Comparison of ENCODE assay signal across 9 cellular contexts in the genomic region with DNA sequence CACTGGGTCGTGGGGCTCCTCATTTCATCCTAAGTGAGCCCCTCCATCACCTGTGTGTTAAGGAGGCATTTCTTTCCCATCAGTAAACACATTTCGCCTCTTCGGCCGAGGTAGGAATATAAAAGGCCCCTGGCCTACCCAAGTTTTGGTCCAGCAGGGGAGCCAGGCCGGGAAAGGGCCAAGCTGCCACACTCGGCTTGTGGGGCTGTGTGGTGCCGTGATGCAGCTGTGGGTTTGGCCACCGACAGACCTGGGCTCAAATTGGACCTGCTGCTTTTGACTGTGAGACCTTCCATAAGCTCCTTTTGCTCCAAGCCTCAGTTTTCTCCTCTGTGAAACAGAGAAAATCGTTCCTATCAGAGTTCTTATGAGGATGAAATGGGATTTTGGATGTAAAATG. TPM values are rescaled to one million over a fixed set of nuclear protein-coding genes. Genes with fewer than 3 reads are reported as not detected.
A peak's percentile ranks its signal among the peaks of the same experiment; 100 is the strongest.
DNase-seq lines count a peak whose midpoint lies in the region; ATAC-seq, FAIRE-seq and TF ChIP-seq lines count a peak whose summit lies in the region.
"Had no signal": no experiment of that assay in that cellular context is flagged by ENCODE, and none has a peak within 500 bp of the region (broad histone marks: within the 10 kb centered on the region; RNA-seq: fewer than 3 reads in every experiment).

No MANE protein-coding gene starts in this region.

- H3K9ac ChIP-seq in K562 (ENCODE audit: insufficient read depth in 1 of 2, low read depth in 2 of 2, low read length in 2 of 2): peak overlapping the region; percentile 90 to 99

- peak overlapping the region; percentile 90 for H3K4me3 Mint-ChIP-seq in activated naive CD4-positive, alpha-beta T cell treated with anti-CD3 and anti-CD28 coated beads for 36 hours
- H3K4me3 Mint-ChIP-seq in memory B cell: peak overlapping the region; percentile 85

- peaks cover 5% of the 10 kb centered on the region for H3K27me3 Mint-ChIP-seq in activated naive CD4-positive, alpha-beta T cell treated with anti-CD3 and anti-CD28 coated beads for 36 hours (ENCODE audit: low read depth)
- peaks cover 9% of the 10 kb centered on the region for H3K27me3 Mint-ChIP-seq in memory B cell

- no peak for TF ChIP-seq RAD21 in K562 (CRISPR knock-in tag; conservative IDR thresholded peaks at IDR 0.05 in 1 of 2, IDR thresholded peaks at IDR 0.05 in 1 of 2)

- in situ Hi-C loops in K562 (cut with MboI) (no loop called here), transverse colon (cut with MboI; ENCODE audit: low pct_ligation_motif_present in 1 of 4, low pct_unique_long_range_greater_than_20kb in 1 of 4, low sequenced_read_pairs in 3 of 4) (no loop called here)

- H3K9me3 ChIP-seq in K562 (replicated peaks; ENCODE audit: control insufficient read depth, insufficient read depth, low read depth, low read length) (peaks cover 4% of the 10 kb centered on the region), transverse colon (no peaks in the 10 kb centered on the region)

- ATAC-seq in K562: no peak
- no peak for ATAC-seq in memory B cell (ENCODE audit: low read depth)

- TF ChIP-seq POLR2A in K562 (conservative IDR thresholded peaks at IDR 0.05) (no peak), transverse colon (IDR thresholded peaks at IDR 0.05) (no peak)

- H3K27ac ChIP-seq in K562 (ENCODE audit: extremely low read depth, low read depth, low read length) (peak overlapping the region; percentile 83), transverse colon (peak overlapping the region; percentile 85 to 93 (median 90))

- WGBS in K562 (ENCODE audit: insufficient coverage, low coverage, missing lambda C conversion rate): 5% methylated on average over 9 of the region's 9 CpGs
- WGBS in transverse colon (ENCODE audit: low coverage in 1 of 2), 2 donors: 40% methylated on average over 9 of the region's 9 CpGs; no CpG with 5 or more reads in 1 of the 2 donors

- no peaks in the 10 kb centered on the region for H3K27me3 ChIP-seq in K562 (ENCODE audit: control insufficient read depth in 2 of 2, insufficient read depth in 2 of 2, low read length in 2 of 2)
- H3K27me3 ChIP-seq in transverse colon: no peaks in the 10 kb centered on the region

- no peak for TF ChIP-seq EP300 in K562 (IDR thresholded peaks at IDR 0.05; ENCODE audit: low read length)
- no peak for TF ChIP-seq EP300 in transverse colon (IDR thresholded peaks at IDR 0.05; ENCODE audit: low read depth)

- peaks cover 36% of the 10 kb centered on the region for H3K79me2 ChIP-seq in K562 (ENCODE audit: control insufficient read depth, insufficient read depth, low read length)

- peaks cover 28 to 70% of the 10 kb centered on the region in 2 experiments for H3K4me1 ChIP-seq in K562 (replicated peaks in 1 of 2; ENCODE audit: control insufficient read depth in 2 of 2, insufficient read depth in 2 of 2, low read length in 2 of 2)
- peaks cover 7 to 20% (median 17%) of the 10 kb centered on the region in 4 donors for H3K4me1 ChIP-seq in transverse colon

- H3K27ac Mint-ChIP-seq in activated naive CD4-positive, alpha-beta T cell treated with anti-CD3 and anti-CD28 coated beads for 36 hours: peak overlapping the region; percentile 85
- H3K27ac Mint-ChIP-seq in memory B cell: peak overlapping the region; percentile 73

- POLR2A ChIA-PET in K562 (lab: Yijun Ruan, JAX): interaction anchor here (0.6 to 0.7 kb wide), 2 partner anchors 134 to 313 kb away, joined by 3 read pairs; no protein-coding TSS in a partner anchor

- no peak for TF ChIP-seq CTCF in K562 (IDR thresholded peaks at IDR 0.05 in 2 of 3, conservative IDR thresholded peaks at IDR 0.05 in 1 of 3; ENCODE audit: insufficient read depth in 2 of 3, low read depth in 1 of 3, low read length in 3 of 3)
- TF ChIP-seq CTCF in transverse colon (IDR thresholded peaks at IDR 0.05): no peak

- no peak overlapping the region for H2AFZ ChIP-seq in K562 (ENCODE audit: low read depth, low read length)

- H3K4me2 ChIP-seq in K562 (ENCODE audit: insufficient read depth, low read length): peak overlapping the region; percentile 96

- H3K4me1 Mint-ChIP-seq in activated naive CD4-positive, alpha-beta T cell treated with anti-CD3 and anti-CD28 coated beads for 36 hours (ENCODE audit: low read depth): peaks cover 18% of the 10 kb centered on the region
- H3K4me1 Mint-ChIP-seq in memory B cell: peaks cover 3% of the 10 kb centered on the region

- BruUV-seq in K562 (replicated peaks; lab: Mats Ljungman, UMichigan): no TSS peak

- H3K36me3 Mint-ChIP-seq in activated naive CD4-positive, alpha-beta T cell treated with anti-CD3 and anti-CD28 coated beads for 36 hours (ENCODE audit: low read depth): peaks cover 19% of the 10 kb centered on the region
- H3K36me3 Mint-ChIP-seq in memory B cell: peaks cover 11% of the 10 kb centered on the region

- no peak for DNase-seq in activated naive CD4-positive, alpha-beta T cell treated with anti-CD3 and anti-CD28 coated beads for 36 hours
- no peak for DNase-seq in activated naive CD4-positive, alpha-beta T cell (lab: John Stamatoyannopoulos, UW)
- no peak for DNase-seq in K562 (ENCODE audit: extremely low read depth in 1 of 4, low spot score in 3 of 4)
- DNase-seq in memory B cell (ENCODE audit: low spot score in 2 of 2): no peak
- DNase-seq in transverse colon: no peak
- DNase-seq in CD1c-positive myeloid dendritic cell (ENCODE audit: extremely low spot score): no peak
- no peak for DNase-seq in KG1 (lab: John Stamatoyannopoulos, UW)
- DNase-seq in inferior parietal cortex (ENCODE audit: extremely low spot score): no peak

- FAIRE-seq in K562 (lab: Jason Lieb, UNC): no peak

- no peaks in the 10 kb centered on the region; the same call in 1 of the 2 replicates for H4K20me1 ChIP-seq in K562 (replicated peaks; ENCODE audit: control insufficient read depth, insufficient read depth, low read length)

- H3K36me3 ChIP-seq in K562 (ENCODE audit: control insufficient read depth, insufficient read depth, low read length): peaks cover 50% of the 10 kb centered on the region
- H3K36me3 ChIP-seq in transverse colon: peaks cover 0 to 3% (median 0%) of the 10 kb centered on the region in 4 donors

- no peaks in the 10 kb centered on the region for H3K9me3 Mint-ChIP-seq in activated naive CD4-positive, alpha-beta T cell treated with anti-CD3 and anti-CD28 coated beads for 36 hours
- H3K9me3 Mint-ChIP-seq in memory B cell: no peaks in the 10 kb centered on the region

- intact Hi-C loops in activated naive CD4-positive, alpha-beta T cell treated with anti-CD3 and anti-CD28 coated beads for 36 hours (cut with micrococcal nuclease): loop anchor here (5.0 kb wide), 1 partner anchor 205 kb away; a partner anchor contains a TSS
- intact Hi-C loops in K562 (cut with micrococcal nuclease) (loop anchor here (5.0 kb wide), 1 partner anchor 35 kb away; no protein-coding TSS in a partner anchor), transverse colon (cut with DNase I; ENCODE audit: low total_unique reads) (no loop called here)

- H3K4me3 ChIP-seq in K562 (peak overlapping the region; percentile 99), transverse colon (peak overlapping the region; percentile 81 to 99 (median 94))

- no peaks in the 10 kb centered on the region for H3K9me1 ChIP-seq in K562 (ENCODE audit: control insufficient read depth, insufficient read depth, low read length)

- CTCF ChIA-PET in activated naive CD4-positive, alpha-beta T cell treated with anti-CD3 and anti-CD28 coated beads for 36 hours (lab: Charles Lee): interaction anchor here (0.9 kb wide), 1 partner anchor 22 kb away, joined by 3 read pairs; a partner anchor contains a TSS
- CTCF ChIA-PET in K562 (lab: Yijun Ruan, JAX; ENCODE audit: low intra/inter-chr PET ratio): interaction anchor here (0.9 to 1.2 kb wide), 2 partner anchors 22 to 37 kb away, joined by 3 to 4 read pairs; a partner anchor contains a TSS

RNA-seq across cellular contexts. Expression of a gene that starts 0.8 kb away (rescaled TPM):
- 100 to 1,000 TPM; 347 to 356 TPM for total RNA-seq in activated naive CD4-positive, alpha-beta T cell treated with anti-CD3 and anti-CD28 coated beads for 36 hours
- total RNA-seq in K562 (2011; cell fraction: chromatin; rRNA removed; ENCODE audit: low replicate concordance): 348 and 937 TPM in 2 replicates
- total RNA-seq in K562 (2011; cell fraction: nucleolus; rRNA removed): 683 and 713 TPM in 2 replicates
- 505 and 528 TPM in 2 replicates for total RNA-seq in K562 (2011; cell fraction: nucleoplasm; rRNA removed)
- 408 and 468 TPM in 2 replicates for total RNA-seq in K562 (2014; rRNA removed)
- total RNA-seq in K562 (2014; rRNA removed; fragmentation: Illumina TruSeq; extraction: Trizol): 111 and 135 TPM in 2 replicates
- 242 and 251 TPM in 2 replicates for total RNA-seq in K562 (2015; rRNA removed; fragmentation: Illumina TruSeq; extraction: Trizol)
- 404 and 408 TPM in 2 replicates for total RNA-seq in K562 (2021)
- 172 and 261 TPM in 2 replicates for polyA plus RNA-seq in K562 (2011; rRNA removed)
- 251 and 329 TPM in 2 replicates for polyA plus RNA-seq in K562 (2011; cell fraction: cytosol; rRNA removed)
- polyA plus RNA-seq in K562 (2011; cell fraction: nucleus; rRNA removed): 669 and 851 TPM in 2 replicates
- polyA plus RNA-seq in K562 (2012): 286 and 337 TPM in 2 replicates
- polyA plus RNA-seq in K562 (2014; fragmentation: Illumina TruSeq; extraction: Trizol): 209 and 273 TPM in 2 replicates
- polyA plus RNA-seq in K562 (2014; fragmentation: Nextera tagmentation; extraction: Ambion mirVana): 10 to 100 TPM; 10.8 to 32.9 TPM
- 423 and 426 TPM in 2 replicates for polyA plus RNA-seq in K562 (2014; rRNA removed)
- 81.2 and 91.3 TPM in 2 replicates for polyA minus RNA-seq in K562 (2011; rRNA and poly(A)+ RNA removed)
- polyA minus RNA-seq in K562 (2011; cell fraction: cytosol; rRNA and poly(A)+ RNA removed): 141 and 202 TPM in 2 replicates
- 134 and 170 TPM in 2 replicates for polyA minus RNA-seq in K562 (2011; cell fraction: nucleus; rRNA and poly(A)+ RNA removed)
- total RNA-seq in transverse colon: 100 to 1,000 TPM; 421 to 762 (median 554) TPM

RNA-seq across cellular contexts. Expression of a gene that starts 22.2 kb away (rescaled TPM):
- 10 to 100 TPM; 29.7 to 30.4 TPM for total RNA-seq in activated naive CD4-positive, alpha-beta T cell treated with anti-CD3 and anti-CD28 coated beads for 36 hours
- total RNA-seq in K562 (2011; cell fraction: chromatin; rRNA removed; ENCODE audit: low replicate concordance): 2.8 and 15.1 TPM in 2 replicates
- 22.0 and 23.0 TPM in 2 replicates for total RNA-seq in K562 (2011; cell fraction: nucleolus; rRNA removed)
- 9.8 and 13.5 TPM in 2 replicates for total RNA-seq in K562 (2011; cell fraction: nucleoplasm; rRNA removed)
- total RNA-seq in K562 (2014; rRNA removed) (23.8 and 36.3 TPM in 2 replicates), K562 (2014; rRNA removed; fragmentation: Illumina TruSeq; extraction: Trizol) (1.5 and 2.0 TPM in 2 replicates), K562 (2015; rRNA removed; fragmentation: Illumina TruSeq; extraction: Trizol) (6.2 and 6.6 TPM in 2 replicates), K562 (2021) (26.7 and 27.8 TPM in 2 replicates), transverse colon (10 to 100 TPM; 21.3 to 68.5 (median 26.9) TPM)
- polyA plus RNA-seq in K562 (2011; rRNA removed) (4.3 and 6.2 TPM in 2 replicates), K562 (2014; fragmentation: Illumina TruSeq; extraction: Trizol) (5.0 and 14.0 TPM in 2 replicates), K562 (2014; fragmentation: Nextera tagmentation; extraction: Ambion mirVana) (under 1 TPM; 0.23 to 0.85 TPM), K562 (2014; rRNA removed) (21.7 and 27.2 TPM in 2 replicates)
- 11.0 and 34.8 TPM in 2 replicates for polyA plus RNA-seq in K562 (2011; cell fraction: cytosol; rRNA removed)
- 27.2 and 46.8 TPM in 2 replicates for polyA plus RNA-seq in K562 (2011; cell fraction: nucleus; rRNA removed)
- polyA plus RNA-seq in K562 (2012): 20.9 and 25.8 TPM in 2 replicates
- polyA minus RNA-seq in K562 (2011; rRNA and poly(A)+ RNA removed): 0.72 and 1.2 TPM in 2 replicates
- 5.7 and 7.1 TPM in 2 replicates for polyA minus RNA-seq in K562 (2011; cell fraction: cytosol; rRNA and poly(A)+ RNA removed)
- 11.9 and 15.1 TPM in 2 replicates for polyA minus RNA-seq in K562 (2011; cell fraction: nucleus; rRNA and poly(A)+ RNA removed)

RNA-seq across cellular contexts. Expression of a gene that starts 23.9 kb away (rescaled TPM):
- 100 to 1,000 TPM; 398 to 403 TPM for total RNA-seq in activated naive CD4-positive, alpha-beta T cell treated with anti-CD3 and anti-CD28 coated beads for 36 hours
- total RNA-seq in K562 (2011; cell fraction: chromatin; rRNA removed; ENCODE audit: low replicate concordance): 78.9 and 217 TPM in 2 replicates
- total RNA-seq in K562 (2011; cell fraction: nucleolus; rRNA removed): 419 and 483 TPM in 2 replicates
- 278 and 289 TPM in 2 replicates for total RNA-seq in K562 (2011; cell fraction: nucleoplasm; rRNA removed)
- 2,150 and 3,084 TPM in 2 replicates for total RNA-seq in K562 (2014; rRNA removed)
- total RNA-seq in K562 (2014; rRNA removed; fragmentation: Illumina TruSeq; extraction: Trizol): 412 and 592 TPM in 2 replicates
- 1,399 and 1,422 TPM in 2 replicates for total RNA-seq in K562 (2015; rRNA removed; fragmentation: Illumina TruSeq; extraction: Trizol)
- total RNA-seq in K562 (2021): 1,400 and 1,492 TPM in 2 replicates
- 910 and 997 TPM in 2 replicates for polyA plus RNA-seq in K562 (2011; rRNA removed)
- polyA plus RNA-seq in K562 (2011; cell fraction: cytosol; rRNA removed): 1,621 and 2,879 TPM in 2 replicates
- 798 and 965 TPM in 2 replicates for polyA plus RNA-seq in K562 (2011; cell fraction: nucleus; rRNA removed)
- 1,622 and 1,822 TPM in 2 replicates for polyA plus RNA-seq in K562 (2012)
- polyA plus RNA-seq in K562 (2014; fragmentation: Illumina TruSeq; extraction: Trizol): 1,177 and 1,409 TPM in 2 replicates
- polyA plus RNA-seq in K562 (2014; fragmentation: Nextera tagmentation; extraction: Ambion mirVana): 1,000 to 10,000 TPM in 1 of 2 experiments, 100 to 1,000 TPM in 1; 739 to 1,204 TPM
- polyA plus RNA-seq in K562 (2014; rRNA removed): 1,679 and 1,695 TPM in 2 replicates
- polyA minus RNA-seq in K562 (2011; rRNA and poly(A)+ RNA removed): 380 and 408 TPM in 2 replicates
- polyA minus RNA-seq in K562 (2011; cell fraction: cytosol; rRNA and poly(A)+ RNA removed): 440 and 451 TPM in 2 replicates
- polyA minus RNA-seq in K562 (2011; cell fraction: nucleus; rRNA and poly(A)+ RNA removed): 118 and 167 TPM in 2 replicates
- 100 to 1,000 TPM; 166 to 578 (median 537) TPM for total RNA-seq in transverse colon

RNA-seq across cellular contexts. Expression of a gene that starts 32.1 kb away (rescaled TPM):
- total RNA-seq in activated naive CD4-positive, alpha-beta T cell treated with anti-CD3 and anti-CD28 coated beads for 36 hours: not detected
- not detected in 2 replicates for total RNA-seq in K562 (2011; cell fraction: chromatin; rRNA removed; ENCODE audit: low replicate concordance)
- total RNA-seq in K562 (2011; cell fraction: nucleolus; rRNA removed): not detected in 2 replicates
- total RNA-seq in K562 (2011; cell fraction: nucleoplasm; rRNA removed): not detected in 2 replicates
- total RNA-seq in K562 (2014; rRNA removed) (not detected in 2 replicates), K562 (2014; rRNA removed; fragmentation: Illumina TruSeq; extraction: Trizol) (not detected in 2 replicates), K562 (2015; rRNA removed; fragmentation: Illumina TruSeq; extraction: Trizol) (not detected in 2 replicates), K562 (2021) (not detected in 2 replicates), transverse colon (10 to 100 TPM in 2 of 4 donors, 1 to 10 TPM in 1, not detected in 1; 1.3 to 16.5 (median 15.0) TPM)
- polyA plus RNA-seq in K562 (2011; rRNA removed) (not detected in 2 replicates), K562 (2014; fragmentation: Illumina TruSeq; extraction: Trizol) (not detected in 2 replicates), K562 (2014; fragmentation: Nextera tagmentation; extraction: Ambion mirVana) (not detected), K562 (2014; rRNA removed) (not detected in 2 replicates)
- polyA plus RNA-seq in K562 (2011; cell fraction: cytosol; rRNA removed): not detected in 2 replicates
- not detected in 2 replicates for polyA plus RNA-seq in K562 (2011; cell fraction: nucleus; rRNA removed)
- 0.14 and 0.18 TPM in 2 replicates for polyA plus RNA-seq in K562 (2012)
- polyA minus RNA-seq in K562 (2011; rRNA and poly(A)+ RNA removed): not detected in 2 replicates
- polyA minus RNA-seq in K562 (2011; cell fraction: cytosol; rRNA and poly(A)+ RNA removed): not detected in 2 replicates
- polyA minus RNA-seq in K562 (2011; cell fraction: nucleus; rRNA and poly(A)+ RNA removed): not detected in 2 replicates
- total RNA-seq: Daoy had no signal

RNA-seq across cellular contexts. Expression of a gene that starts 43.0 kb away (rescaled TPM):
- total RNA-seq in activated naive CD4-positive, alpha-beta T cell treated with anti-CD3 and anti-CD28 coated beads for 36 hours: not detected
- not detected in 2 replicates for total RNA-seq in K562 (2011; cell fraction: chromatin; rRNA removed; ENCODE audit: low replicate concordance)
- total RNA-seq in K562 (2011; cell fraction: nucleolus; rRNA removed): not detected in 2 replicates
- total RNA-seq in K562 (2011; cell fraction: nucleoplasm; rRNA removed): not detected in 2 replicates
- total RNA-seq in K562 (2014; rRNA removed) (not detected in 2 replicates), K562 (2014; rRNA removed; fragmentation: Illumina TruSeq; extraction: Trizol) (not detected in 2 replicates), K562 (2015; rRNA removed; fragmentation: Illumina TruSeq; extraction: Trizol) (not detected in 2 replicates), K562 (2021) (not detected in 2 replicates), transverse colon (10 to 100 TPM in 3 of 4 donors, 1 to 10 TPM in 1; 4.1 to 29.4 (median 11.8) TPM)
- polyA plus RNA-seq in K562 (2011; rRNA removed) (not detected in 2 replicates), K562 (2014; fragmentation: Illumina TruSeq; extraction: Trizol) (not detected in 2 replicates), K562 (2014; fragmentation: Nextera tagmentation; extraction: Ambion mirVana) (not detected), K562 (2014; rRNA removed) (not detected in 2 replicates)
- polyA plus RNA-seq in K562 (2011; cell fraction: cytosol; rRNA removed): not detected in 2 replicates
- not detected in 2 replicates for polyA plus RNA-seq in K562 (2011; cell fraction: nucleus; rRNA removed)
- not detected in 2 replicates for polyA plus RNA-seq in K562 (2012)
- polyA minus RNA-seq in K562 (2011; rRNA and poly(A)+ RNA removed): not detected in 2 replicates
- polyA minus RNA-seq in K562 (2011; cell fraction: cytosol; rRNA and poly(A)+ RNA removed): not detected in 2 replicates
- polyA minus RNA-seq in K562 (2011; cell fraction: nucleus; rRNA and poly(A)+ RNA removed): not detected in 2 replicates
- total RNA-seq: Daoy had no signal
